8 cellular contexts compared by ENCODE assay signal in the genomic region with DNA sequence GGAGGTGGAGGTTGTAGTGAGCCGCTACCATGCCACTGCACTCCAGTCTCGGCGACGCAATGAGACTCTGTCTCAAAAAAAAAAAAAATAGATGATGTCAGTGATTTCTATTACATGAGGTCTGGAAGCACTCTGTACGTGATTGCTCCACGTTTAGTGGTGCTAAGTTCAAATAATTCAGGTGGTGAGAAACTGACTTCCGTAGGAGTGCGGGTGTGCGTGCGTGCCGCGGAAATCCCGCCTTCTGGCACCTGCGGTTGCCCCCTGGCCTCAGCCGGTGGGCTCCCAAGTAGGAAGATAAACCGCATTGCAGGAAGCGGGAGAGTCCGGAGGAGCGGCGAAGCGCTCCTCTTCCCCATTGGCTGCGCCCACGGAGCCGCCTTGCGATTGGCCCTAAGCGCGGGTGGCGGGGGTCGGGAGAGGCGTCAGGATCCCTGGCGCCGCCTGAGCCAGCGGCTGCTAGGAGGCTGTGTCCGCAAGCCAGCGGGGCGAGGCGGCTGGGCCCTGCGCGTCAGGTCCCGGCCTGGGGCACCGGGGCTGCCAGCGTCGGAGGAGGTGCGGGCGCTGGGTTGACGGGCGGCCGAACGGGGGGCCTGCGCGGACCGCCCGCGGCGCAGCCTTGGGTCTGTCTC. TPM values are rescaled to one million over a fixed set of nuclear protein-coding genes. Genes with fewer than 3 reads are reported as not detected.
DNase-seq lines count a peak whose midpoint lies in the region; ATAC-seq and TF ChIP-seq lines count a peak whose summit lies in the region.
"Not testable (repeated sequence)": the region's sequence is repeated elsewhere in the genome, so short reads cannot be mapped to it uniquely, and the experiment has no call there.

No MANE protein-coding gene starts in this region.

- ATAC-seq in CD4-positive, alpha-beta T cell (ENCODE audit: poor library complexity) = peak; percentile 91
- peak; percentile 46 for ATAC-seq in GM19468 (IDR thresholded peaks at IDR 0.05; ENCODE audit: extremely low read depth, unreplicated experiment)

- POLR2A ChIA-PET in CD4-positive, alpha-beta T cell (lab: Charles Lee) = not testable (repeated sequence)

- not testable (repeated sequence) for TF ChIP-seq CTCF in CD4-positive, alpha-beta T cell (IDR thresholded peaks at IDR 0.05); fibroblast of mammary gland (conservative IDR thresholded peaks at IDR 0.05; ENCODE audit: control insufficient read depth, insufficient read depth, low read depth, low read length)

- H3K27me3 ChIP-seq in CD4-positive, alpha-beta T cell (ENCODE audit: control insufficient read depth, insufficient read depth, low read length); HUES6 (ENCODE audit: control insufficient read depth, insufficient read depth, low read length): not testable (repeated sequence)

- DNase-seq in CD4-positive, alpha-beta T cell = peak in 8 of 10 experiments; percentile 2 to 53 (median 26)
- peak; percentile 82 for DNase-seq in SK-N-DZ (ENCODE audit: low spot score)
- DNase-seq in activated naive CD4-positive, alpha-beta T cell treated with Interleukin-2 at 50 U/mL for 16 hours = peak; percentile 51
- peak; percentile 1 for DNase-seq in fibroblast of mammary gland (ENCODE audit: low read depth)
- DNase-seq in myocyte (ENCODE audit: low read depth) = peak; percentile 9
- peak; percentile 14 for DNase-seq in stimulated activated CD8-positive, alpha-beta memory T cell treated with anti-CD3 and anti-CD28 coated beads, Interleukin-12 subunit alpha, Interleukin-12 subunit beta, amount 100 ng/mL, for 24 hours (ENCODE audit: extremely low read depth)

- peak overlapping the region; percentile 78 for H3K27ac Mint-ChIP-seq in CD4-positive, alpha-beta T cell

- not testable (repeated sequence) for H3K9me3 ChIP-seq in CD4-positive, alpha-beta T cell (ENCODE audit: control insufficient read depth, low read length); HUES6 (ENCODE audit: control insufficient read depth, insufficient read depth, low read depth, low read length)

- H3K4me1 Mint-ChIP-seq in CD4-positive, alpha-beta T cell (ENCODE audit: low read depth) = peaks cover 13% of the 10 kb centered on the region

- not testable (repeated sequence) for H3K27me3 Mint-ChIP-seq in CD4-positive, alpha-beta T cell

- not testable (repeated sequence) for H3K36me3 ChIP-seq in HUES6 (ENCODE audit: control insufficient read depth, insufficient read depth, low read length)

- H3K9me3 Mint-ChIP-seq in CD4-positive, alpha-beta T cell = not testable (repeated sequence)

- peak overlapping the region; percentile 84 for H3K4me3 Mint-ChIP-seq in CD4-positive, alpha-beta T cell

- H3K36me3 Mint-ChIP-seq in CD4-positive, alpha-beta T cell (ENCODE audit: low read depth) = not testable (repeated sequence)

- intact Hi-C loops in CD4-positive, alpha-beta T cell (cut with DNase I, micrococcal nuclease) = loop anchor here (5.0 to 10.0 kb wide), 2 partner anchors 47 to 80 kb away; a partner anchor contains a TSS

- H3K9ac ChIP-seq in HUES6 (ENCODE audit: low read length) = not testable (repeated sequence)

- CTCF ChIA-PET in CD4-positive, alpha-beta T cell (lab: Charles Lee) = not testable (repeated sequence)

- not testable (repeated sequence) for H3K27ac ChIP-seq in CD4-positive, alpha-beta T cell (ENCODE audit: low read depth, low read length); HUES6 (ENCODE audit: low read depth, low read length)

- not testable (repeated sequence) for H3K4me1 ChIP-seq in HUES6 (ENCODE audit: control insufficient read depth, insufficient read depth, low read length)

- H3K4me3 ChIP-seq in HUES6 (ENCODE audit: low read depth, low read length) (peak overlapping the region; percentile 50), fibroblast of mammary gland (ENCODE audit: control insufficient read depth, low read depth, low read length) (peak overlapping the region; percentile 10)

RNA-seq across cellular contexts. Expression of a gene that starts 28.9 kb away (rescaled TPM):
- 1 to 10 TPM; 5.1 to 5.4 TPM for total RNA-seq in CD4-positive, alpha-beta T cell
- polyA plus RNA-seq in SK-N-DZ (2014; cell fraction: cytosol; rRNA removed) = 25.4 and 28.6 TPM in 2 replicates
- polyA plus RNA-seq in SK-N-DZ (2014; cell fraction: nucleus; rRNA removed) = 19.6 and 21.0 TPM in 2 replicates
- 5.3 and 5.8 TPM in 2 replicates for total RNA-seq in myocyte
- polyA plus RNA-seq in myocyte (2012) = 6.1 TPM

Comparison
In these comparisons a context has a peak if more than half of its experiments do, and no peak if none do; other contexts are left out.
1. DNase-seq: peak in every context shown above with its lines; median percentile 82 in SK-N-DZ; 51 in activated naive CD4-positive, alpha-beta T cell treated with Interleukin-2 at 50 U/mL for 16 hours; 26 in CD4-positive, alpha-beta T cell; 14 in stimulated activated CD8-positive, alpha-beta memory T cell treated with anti-CD3 and anti-CD28 coated beads, Interleukin-12 subunit alpha, Interleukin-12 subunit beta, amount 100 ng/mL, for 24 hours; 9 in myocyte; 1 in fibroblast of mammary gland.